1 cellular context compared by ENCODE assay signal in genomic region chr22:50425179-50425916, GRCh38.
TF ChIP-seq lines count a peak whose summit lies in the region.

No MANE protein-coding gene starts in this region.

TF ChIP-seq in K562, 482 proteins besides CTCF, POLR2A, EP300 and RAD21:
- TF ChIP-seq TFE3 (CRISPR knock-in tag; IDR thresholded peaks at IDR 0.05) = peak; percentile 48; the same call in 1 of the 2 replicates
- no peak for TF ChIP-seq NFIX (CRISPR knock-in tag; IDR thresholded peaks at IDR 0.05; ENCODE audit: low read depth)
